In the genomic region with DNA sequence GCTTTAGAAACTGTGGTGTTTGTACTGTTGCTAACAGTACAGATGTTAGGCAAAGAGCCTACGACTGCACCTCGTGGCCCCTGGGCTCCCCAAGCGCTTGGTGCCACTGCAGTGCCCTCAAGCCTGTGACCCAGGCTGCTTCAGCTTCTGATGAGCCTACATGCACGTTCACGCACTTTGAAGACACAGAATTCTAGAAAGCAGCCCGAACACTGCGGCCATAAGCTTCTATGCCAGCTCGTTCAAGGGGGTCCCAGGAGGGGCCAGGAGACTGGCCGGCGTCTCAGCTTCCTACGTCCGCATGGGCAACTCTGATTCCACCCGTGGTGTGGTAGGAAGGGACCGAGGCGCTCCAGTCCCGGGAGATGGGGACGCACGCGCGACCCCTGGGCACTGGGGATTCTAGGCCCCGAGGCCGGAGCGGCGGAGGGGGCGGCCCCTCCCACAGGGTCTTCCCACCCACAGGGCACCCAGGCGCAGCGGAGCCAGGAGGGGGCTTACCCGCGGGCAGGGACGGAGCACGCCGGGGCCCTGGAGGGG, we compare ENCODE assay signal across 8 cellular contexts. TPM values are rescaled to one million over a fixed set of nuclear protein-coding genes. Genes with fewer than 3 reads are reported as not detected.
A peak's percentile ranks its signal among the peaks of the same experiment; 100 is the strongest.
DNase-seq lines count a peak whose midpoint lies in the region; ATAC-seq and TF ChIP-seq lines count a peak whose summit lies in the region.

No MANE protein-coding gene starts in this region.

- H3K4me3 Mint-ChIP-seq in naive thymus-derived CD4-positive, alpha-beta T cell: peak overlapping the region in 8 of 10 donors; percentile 20 to 76 (median 56)

- H3K9me3 Mint-ChIP-seq in naive thymus-derived CD4-positive, alpha-beta T cell: peaks cover 0 to 3% (median 0%) of the 10 kb centered on the region in 11 donors

- peaks cover 0 to 6% (median 0%) of the 10 kb centered on the region in 11 experiments; a peak in 3 of 22 replicates for H4K20me1 ChIP-seq in BLaER1 treated with 17β-estradiol and CSF1 and Interleukin-3, amounts not matched to agents 10 nM and 100 nM
- H4K20me1 ChIP-seq in Loucy (ENCODE audit: insufficient read depth, low read length, poor library complexity, severe bottlenecking): no peaks in the 10 kb centered on the region

- intact Hi-C loops in naive thymus-derived CD4-positive, alpha-beta T cell (cut with micrococcal nuclease): no loop called here

- H3K9ac ChIP-seq in BLaER1 treated with 17β-estradiol and CSF1 and Interleukin-3, amounts not matched to agents 10 nM and 100 nM: peak overlapping the region; percentile 63 to 85 (median 75)
- peak overlapping the region; percentile 37 for H3K9ac ChIP-seq in Loucy (ENCODE audit: low read depth, low read length, poor library complexity, severe bottlenecking)
- H3K9ac ChIP-seq in duodenal mucosa (ENCODE audit: low read depth in 1 of 2, low read length in 2 of 2): peak overlapping the region; percentile 61 to 64

- TF ChIP-seq CTCF in Loucy (conservative IDR thresholded peaks at IDR 0.05; ENCODE audit: low read length): no peak

- peaks cover 28 to 61% (median 33%) of the 10 kb centered on the region in 5 donors for H3K27me3 Mint-ChIP-seq in naive thymus-derived CD4-positive, alpha-beta T cell

- peak overlapping the region; percentile 58 to 76 (median 71) for H3K4me3 ChIP-seq in BLaER1 treated with 17β-estradiol and CSF1 and Interleukin-3, amounts not matched to agents 10 nM and 100 nM
- H3K4me3 ChIP-seq in Loucy (ENCODE audit: low read length, poor library complexity, severe bottlenecking) (peak overlapping the region; percentile 71), duodenal mucosa (ENCODE audit: low read depth in 1 of 2, low read length in 2 of 2) (peak overlapping the region; percentile 70 to 71)
- H3K4me3 ChIP-seq in naive thymus-derived CD4-positive, alpha-beta T cell (ENCODE audit: low read length): no peak overlapping the region

- H3K36me3 ChIP-seq in BLaER1 treated with 17β-estradiol and CSF1 and Interleukin-3, amounts not matched to agents 10 nM and 100 nM: no peaks in the 10 kb centered on the region
- H3K36me3 ChIP-seq in Loucy (ENCODE audit: insufficient read depth, low read length) (no peaks in the 10 kb centered on the region), duodenal mucosa (ENCODE audit: control insufficient read depth in 1 of 2, insufficient read depth in 2 of 2, low read length in 2 of 2) (no peaks in the 10 kb centered on the region)
- no peaks in the 10 kb centered on the region for H3K36me3 ChIP-seq in naive thymus-derived CD4-positive, alpha-beta T cell (ENCODE audit: control insufficient read depth in 2 of 3, insufficient read depth in 3 of 3, low read length in 3 of 3)

- CTCF ChIA-PET in naive thymus-derived CD4-positive, alpha-beta T cell (lab: Charles Lee): no interaction called here

- peaks cover 0 to under 1% (median 0%) of the 10 kb centered on the region in 5 donors for H3K36me3 Mint-ChIP-seq in naive thymus-derived CD4-positive, alpha-beta T cell

- H3K9me2 ChIP-seq in Loucy (replicated peaks; ENCODE audit: low read depth, low read length): no peaks in the 10 kb centered on the region

- no peaks in the 10 kb centered on the region for H3F3A ChIP-seq in Loucy (ENCODE audit: low read depth)

- peak overlapping the region; percentile 92 to 100 (median 99) for H3K4me2 ChIP-seq in BLaER1 treated with 17β-estradiol and CSF1 and Interleukin-3, amounts not matched to agents 10 nM and 100 nM
- peak overlapping the region; percentile 59 for H3K4me2 ChIP-seq in Loucy (ENCODE audit: low read depth, low read length, poor library complexity, severe bottlenecking)

- peaks cover 0 to 27% (median 0%) of the 10 kb centered on the region in 11 experiments; a peak in 8 of 22 replicates for H3K27me3 ChIP-seq in BLaER1 treated with 17β-estradiol and CSF1 and Interleukin-3, amounts not matched to agents 10 nM and 100 nM
- peaks cover 10% of the 10 kb centered on the region for H3K27me3 ChIP-seq in Loucy (ENCODE audit: insufficient read depth, low read length, poor library complexity, severe bottlenecking)
- H3K27me3 ChIP-seq in duodenal mucosa (ENCODE audit: control insufficient read depth in 1 of 2, insufficient read depth in 2 of 2, low read length in 2 of 2): peaks cover 0 to 4% of the 10 kb centered on the region in 2 donors
- H3K27me3 ChIP-seq in naive thymus-derived CD4-positive, alpha-beta T cell (ENCODE audit: control insufficient read depth in 2 of 2, insufficient read depth in 2 of 2, low read length in 2 of 2): peaks cover 3 to 15% of the 10 kb centered on the region in 2 donors

- H3K4me1 Mint-ChIP-seq in naive thymus-derived CD4-positive, alpha-beta T cell: peaks cover 0 to 24% (median 3%) of the 10 kb centered on the region in 7 donors

- no peaks in the 10 kb centered on the region for H3K79me2 ChIP-seq in Loucy (ENCODE audit: insufficient read depth, low read length)

- peak; percentile 27 for ATAC-seq in naive thymus-derived CD4-positive, alpha-beta T cell
- ATAC-seq in GM19328 (IDR thresholded peaks at IDR 0.05; ENCODE audit: unreplicated experiment): no peak
- no peak for ATAC-seq in HG02884 (IDR thresholded peaks at IDR 0.05; ENCODE audit: unreplicated experiment)

- peaks cover 31 to 66% (median 61%) of the 10 kb centered on the region in 10 experiments for H3K4me1 ChIP-seq in BLaER1 treated with 17β-estradiol and CSF1 and Interleukin-3, amounts not matched to agents 10 nM and 100 nM
- H3K4me1 ChIP-seq in Loucy (ENCODE audit: insufficient read depth, low read length, poor library complexity, severe bottlenecking) (no peaks in the 10 kb centered on the region), duodenal mucosa (ENCODE audit: control insufficient read depth in 1 of 2, insufficient read depth in 2 of 2, low read length in 2 of 2) (peaks cover 3 to 22% of the 10 kb centered on the region in 2 donors)
- H3K4me1 ChIP-seq in naive thymus-derived CD4-positive, alpha-beta T cell (ENCODE audit: control insufficient read depth in 2 of 2, insufficient read depth in 2 of 2, low read length in 2 of 2): no peaks in the 10 kb centered on the region

- peaks cover 0 to 5% (median 3%) of the 10 kb centered on the region in 11 experiments; a peak in 7 of 22 replicates for H3K9me3 ChIP-seq in BLaER1 treated with 17β-estradiol and CSF1 and Interleukin-3, amounts not matched to agents 10 nM and 100 nM (replicated peaks in 1 of 11)
- no peaks in the 10 kb centered on the region for H3K9me3 ChIP-seq in Loucy (ENCODE audit: insufficient read depth, low read depth, low read length)
- H3K9me3 ChIP-seq in duodenal mucosa (ENCODE audit: control insufficient read depth in 1 of 2, low read length in 2 of 2): no peaks in the 10 kb centered on the region
- no peaks in the 10 kb centered on the region for H3K9me3 ChIP-seq in naive thymus-derived CD4-positive, alpha-beta T cell (ENCODE audit: control insufficient read depth in 2 of 3, low read length in 3 of 3)

- no peak for DNase-seq in naive thymus-derived CD4-positive, alpha-beta T cell
- no peak for DNase-seq in hippocampal formation (lab: John Stamatoyannopoulos, UW)
- DNase-seq in SW 1271 (lab: John Stamatoyannopoulos, UW): no peak

- peak overlapping the region in 10 of 11 experiments; percentile 45 to 88 (median 80); a peak in 19 of 22 replicates for H3K27ac ChIP-seq in BLaER1 treated with 17β-estradiol and CSF1 and Interleukin-3, amounts not matched to agents 10 nM and 100 nM
- H3K27ac ChIP-seq in duodenal mucosa (ENCODE audit: low read depth, low read length): no peak overlapping the region
- H3K27ac ChIP-seq in naive thymus-derived CD4-positive, alpha-beta T cell (ENCODE audit: low read depth, low read length): no peak overlapping the region

- H3K27ac Mint-ChIP-seq in naive thymus-derived CD4-positive, alpha-beta T cell: no peak overlapping the region

- POLR2A ChIA-PET in naive thymus-derived CD4-positive, alpha-beta T cell (lab: Charles Lee): no interaction called here

- H2AFZ ChIP-seq in Loucy (ENCODE audit: low read length): peak overlapping the region; percentile 30; the same call in 1 of the 2 replicates

RNA-seq across cellular contexts. Expression of a gene that starts 0.7 kb away (rescaled TPM):
- total RNA-seq in naive thymus-derived CD4-positive, alpha-beta T cell: 1 to 10 TPM in 1 of 5 experiments, under 1 TPM in 4; 0.19 to 1.3 (median 0.40) TPM
- under 1 TPM in 1 of 2 donors, not detected in 1; 0.22 TPM for polyA plus RNA-seq in naive thymus-derived CD4-positive, alpha-beta T cell

Comparison
In these comparisons a context has a peak if more than half of its experiments do, and no peak if none do; other contexts are left out.
1. H3K27ac ChIP-seq: peak in BLaER1 treated with 17β-estradiol and CSF1 and Interleukin-3, amounts not matched to agents 10 nM and 100 nM (10 of 11); none in duodenal mucosa (single experiment) and naive thymus-derived CD4-positive, alpha-beta T cell (single experiment).
2. Peak in every context shown above with its lines, with median percentiles within 50 percentile points of each other: H3K9ac ChIP-seq.